In genomic region chr16:86584071-86584685, GRCh38 we compare ENCODE assay signal across 1 cellular context.
TF ChIP-seq lines count a peak whose summit lies in the region.

No MANE protein-coding gene starts in this region.

TF ChIP-seq in IMR-90, 13 proteins besides CTCF, POLR2A, EP300 and RAD21:
- TF ChIP-seq SMC3 (IDR thresholded peaks at IDR 0.05; ENCODE audit: low read depth, low read length), result no peak
- no peak for TF ChIP-seq CEBPB (IDR thresholded peaks at IDR 0.05; ENCODE audit: low read depth, low read length)
- no peak for TF ChIP-seq ELK1 (IDR thresholded peaks at IDR 0.05; ENCODE audit: borderline replicate concordance, low read depth, low read length)
- TF ChIP-seq BHLHE40 (IDR thresholded peaks at IDR 0.05; ENCODE audit: low read depth, low read length), result no peak
- TF ChIP-seq MXI1 (IDR thresholded peaks at IDR 0.05; ENCODE audit: borderline replicate concordance, low read depth, low read length), result no peak
- TF ChIP-seq CHD1 (IDR thresholded peaks at IDR 0.05; ENCODE audit: low read depth, low read length), result no peak
- no peak for TF ChIP-seq MAZ (IDR thresholded peaks at IDR 0.05; ENCODE audit: borderline replicate concordance, low read depth, low read length)
- no peak for TF ChIP-seq RFX5 (IDR thresholded peaks at IDR 0.05; ENCODE audit: low read depth, low read length)
- TF ChIP-seq MAFK (IDR thresholded peaks at IDR 0.05; ENCODE audit: low read depth, low read length), result no peak
